8 cellular contexts compared by ENCODE assay signal in the genomic region with DNA sequence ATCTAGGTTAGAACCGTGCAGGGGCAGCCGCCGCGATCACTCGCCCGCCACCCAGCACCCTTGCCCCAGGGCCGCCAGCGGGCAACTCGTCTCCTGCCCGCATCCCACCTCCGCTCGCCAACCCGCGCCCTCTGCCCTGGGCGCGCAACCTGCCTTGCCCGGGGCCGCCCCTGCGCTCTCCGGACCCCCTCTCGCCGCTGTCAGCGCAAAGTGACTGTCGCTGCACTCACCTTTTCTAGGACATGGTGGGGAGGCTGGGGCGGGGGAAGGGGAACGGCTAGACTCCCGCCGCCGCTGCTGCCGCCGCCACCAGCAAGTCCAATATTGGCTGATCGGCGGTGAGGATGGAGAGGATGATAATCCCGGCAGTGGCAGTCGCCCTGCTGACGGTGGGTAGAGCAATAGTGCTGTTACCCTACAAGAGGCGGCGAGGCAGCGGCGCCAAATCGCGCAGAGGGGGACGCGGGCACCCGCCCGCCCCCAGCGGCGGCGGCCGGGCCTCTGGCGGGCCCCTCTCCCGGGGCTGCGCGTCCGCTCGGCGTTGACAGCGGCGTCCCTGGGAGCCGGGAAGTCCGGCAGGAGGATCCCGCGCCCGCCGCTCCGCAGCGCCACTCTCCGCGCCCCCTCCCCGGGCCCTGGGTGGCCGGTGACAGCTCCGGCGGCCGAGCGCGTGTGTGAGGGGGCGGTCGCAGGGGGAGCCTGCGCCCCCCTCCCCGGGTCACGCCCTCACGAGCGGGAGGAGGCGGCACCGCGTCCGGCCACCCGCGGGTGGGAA. TPM values are rescaled to one million over a fixed set of nuclear protein-coding genes. Genes with fewer than 3 reads are reported as not detected.
DNase-seq lines count a peak whose midpoint lies in the region; ATAC-seq lines count a peak whose summit lies in the region.

No MANE protein-coding gene starts in this region.

- H3K9me3 ChIP-seq in ectodermal cell (ENCODE audit: control insufficient read depth, low read length): no peaks in the 10 kb centered on the region

- H3K36me3 ChIP-seq in ectodermal cell (ENCODE audit: control insufficient read depth, insufficient read depth, low read length): no peaks in the 10 kb centered on the region

- H3K27ac ChIP-seq in ectodermal cell (ENCODE audit: insufficient read depth, low read depth, low read length, poor library complexity, severe bottlenecking): no peak overlapping the region

- ATAC-seq in HG02885 (IDR thresholded peaks at IDR 0.05; ENCODE audit: poor library complexity, unreplicated experiment): no peak

- peaks cover 13% of the 10 kb centered on the region for H3K4me1 ChIP-seq in ectodermal cell (ENCODE audit: control insufficient read depth, insufficient read depth, low read length)

- H3K27me3 ChIP-seq in ectodermal cell (ENCODE audit: control insufficient read depth, insufficient read depth, low read length, poor library complexity, severe bottlenecking): peaks cover 79% of the 10 kb centered on the region

- WGBS in ectodermal cell, 2 experiments: 0 to 1% methylated on average over 89 of the region's 89 CpGs

- DNase-seq in NCI-H345 (lab: John Stamatoyannopoulos, UW): peak; percentile 9
- DNase-seq in NCI-H345 treated with DMSO at 0.1 percent for 48 hours (lab: John Stamatoyannopoulos, UW; ENCODE audit: unreplicated experiment): no peak
- DNase-seq in activated CD4-positive, alpha-beta T cell treated with anti-CD3 and anti-CD28 coated beads, Interleukin-2, amount 50 U/mL, for 4 hours: peak; percentile 37 to 45
- peak; percentile 30 for DNase-seq in midbrain (lab: John Stamatoyannopoulos, UW)
- peak; percentile 3 for DNase-seq in stimulated activated CD8-positive, alpha-beta memory T cell treated with anti-CD3 and anti-CD28 coated beads, Interleukin-15, amount 100 ng/mL, for 24 hours (ENCODE audit: low read depth)
- no peak for DNase-seq in kidney glomerular epithelial cell (lab: John Stamatoyannopoulos, UW)

- peak overlapping the region; percentile 59 for H3K4me3 ChIP-seq in ectodermal cell (ENCODE audit: insufficient read depth, low read depth, low read length)

RNA-seq across cellular contexts. Expression of a gene that starts 2.3 kb away (rescaled TPM):
- polyA plus RNA-seq in ectodermal cell (2013, experiment 1 of 4): 0.52 TPM
- 0.30 TPM for polyA plus RNA-seq in ectodermal cell (2013, experiment 2 of 4)
- 0.37 TPM for polyA plus RNA-seq in ectodermal cell (2013, experiment 3 of 4)
- polyA plus RNA-seq in ectodermal cell (2013, experiment 4 of 4): 0.28 TPM

Comparison
In these comparisons a context has a peak if more than half of its experiments do, and no peak if none do; other contexts are left out.
1. DNase-seq: peak in NCI-H345 (single experiment), activated CD4-positive, alpha-beta T cell treated with anti-CD3 and anti-CD28 coated beads, Interleukin-2, amount 50 U/mL, for 4 hours (2 of 2), midbrain (single experiment) and stimulated activated CD8-positive, alpha-beta memory T cell treated with anti-CD3 and anti-CD28 coated beads, Interleukin-15, amount 100 ng/mL, for 24 hours (single experiment); none in NCI-H345 treated with DMSO at 0.1 percent for 48 hours (single experiment) and kidney glomerular epithelial cell (single experiment).